ENCODE assay signal across 17 cellular contexts in genomic region chr3:116233921-116234320, GRCh38.
DNase-seq lines count a peak whose midpoint lies in the region; ATAC-seq and TF ChIP-seq lines count a peak whose summit lies in the region.
"Had no signal": no experiment of that assay in that cellular context is flagged by ENCODE, and none has a peak within 500 bp of the region (broad histone marks: within the 10 kb centered on the region; RNA-seq: fewer than 3 reads in every experiment).

No MANE protein-coding gene starts in this region.

- H3K27me3 ChIP-seq in right atrium auricular region = no peaks in the 10 kb centered on the region

- TF ChIP-seq CTCF in right atrium auricular region (IDR thresholded peaks at IDR 0.05) (no peak), neural crest cell (conservative IDR thresholded peaks at IDR 0.05) (no peak)

- no peak overlapping the region for H3K9ac ChIP-seq in SK-N-MC (ENCODE audit: insufficient read length)
- H3K9ac ChIP-seq: GM23248 had no signal

- no peak overlapping the region for H3K27ac Mint-ChIP-seq in neural crest cell (ENCODE audit: unreplicated experiment)
- H3K27ac Mint-ChIP-seq: CD4-positive, alpha-beta T cell had no signal

- DNase-seq in Right ventricle myocardium inferior (ENCODE audit: missing footprints) = no peak
- no peak for DNase-seq in right atrium auricular region (ENCODE audit: low spot score)
- DNase-seq in NCI-H446 treated with DMSO at 0.1 percent for 48 hours (lab: John Stamatoyannopoulos, UW) = peak; percentile 47
- DNase-seq in SK-N-MC (ENCODE audit: low read depth, low spot score) = no peak
- DNase-seq in neural crest cell (ENCODE audit: low read depth, low spot score) = no peak
- DNase-seq in NCI-H526 treated with DMSO at 0.1 percent for 48 hours (lab: John Stamatoyannopoulos, UW) = no peak
- no peak for DNase-seq in DMS79 treated with DMSO at 0.1 percent for 48 hours (lab: John Stamatoyannopoulos, UW)
- DNase-seq: AML-193; CD4-positive, alpha-beta T cell; DMS153; DMS79; GM23248 had no signal

- no peaks in the 10 kb centered on the region for H3K27me3 Mint-ChIP-seq in neural crest cell (ENCODE audit: low read depth)
- H3K27me3 Mint-ChIP-seq: CD4-positive, alpha-beta T cell had no signal

- intact Hi-C loops in Right ventricle myocardium inferior (cut with DNase I) = no loop called here

- H3K4me3 Mint-ChIP-seq in neural crest cell = peak overlapping the region; percentile 31
- H3K4me3 Mint-ChIP-seq: CD4-positive, alpha-beta T cell had no signal

- H3K9me3 Mint-ChIP-seq in neural crest cell = no peaks in the 10 kb centered on the region

- H3K4me3 ChIP-seq in right atrium auricular region (no peak overlapping the region), SK-N-MC (no peak overlapping the region)
- H3K4me3 ChIP-seq: A549, GM12878, GM23248, HAP-1 had no signal

- ATAC-seq in Right ventricle myocardium inferior = peak; percentile 16
- ATAC-seq: A549, GM12878 had no signal

- H3K36me3 ChIP-seq in right atrium auricular region = no peaks in the 10 kb centered on the region
- no peaks in the 10 kb centered on the region for H3K36me3 ChIP-seq in SK-N-MC (ENCODE audit: insufficient read depth, low read length)
- H3K36me3 ChIP-seq: HAP-1 had no signal

- no peaks in the 10 kb centered on the region for H3K36me3 Mint-ChIP-seq in neural crest cell (ENCODE audit: low read depth)

- no peaks in the 10 kb centered on the region for H3K9me3 ChIP-seq in right atrium auricular region
- no peaks in the 10 kb centered on the region for H3K9me3 ChIP-seq in SK-N-MC (ENCODE audit: low read depth, low read length)
- H3K9me3 ChIP-seq: A549, HAP-1 had no signal

- no peaks in the 10 kb centered on the region for H3K4me1 ChIP-seq in right atrium auricular region
- H3K4me1 ChIP-seq: A549, HAP-1 had no signal

- H3K27ac ChIP-seq in right atrium auricular region (no peak overlapping the region), SK-N-MC (peak overlapping the region; percentile 72)
- H3K27ac ChIP-seq: 22Rv1, A549, C4-2B, GM23248 had no signal

- H3K4me1 Mint-ChIP-seq in neural crest cell = peaks cover 36% of the 10 kb centered on the region
